In genomic region chr15:31434418-31435255, GRCh38 we compare ENCODE assay signal across 8 cellular contexts.
DNase-seq lines count a peak whose midpoint lies in the region; ATAC-seq and TF ChIP-seq lines count a peak whose summit lies in the region.

No MANE protein-coding gene starts in this region.

- peak; percentile 68 to 72 for ATAC-seq in activated T-cell treated with anti-CD3 and anti-CD28 coated beads, Interleukin-2, amount 50 U/mL, for 72 hours (replicated peaks in 1 of 2)

- peak overlapping the region; percentile 87 for H3K4me3 Mint-ChIP-seq in HFFc6
- H3K4me3 Mint-ChIP-seq in activated T-cell treated with anti-CD3 and anti-CD28 coated beads, Interleukin-2, amount 50 U/mL, for 72 hours: peak overlapping the region; percentile 85 to 86

- no peaks in the 10 kb centered on the region for H3K36me3 Mint-ChIP-seq in HFFc6 (ENCODE audit: low read depth)
- H3K36me3 Mint-ChIP-seq in activated T-cell treated with anti-CD3 and anti-CD28 coated beads, Interleukin-2, amount 50 U/mL, for 72 hours (ENCODE audit: insufficient read depth in 2 of 2): peaks cover 0 to 1% of the 10 kb centered on the region in 2 donors

- TF ChIP-seq CTCF in HFFc6 (IDR thresholded peaks at IDR 0.05): no peak

- no peaks in the 10 kb centered on the region; the same call in 1 of the 2 replicates for H3K27me3 Mint-ChIP-seq in HFFc6 (ENCODE audit: insufficient read depth)
- no peaks in the 10 kb centered on the region for H3K27me3 Mint-ChIP-seq in activated T-cell treated with anti-CD3 and anti-CD28 coated beads, Interleukin-2, amount 50 U/mL, for 72 hours (ENCODE audit: low read depth)

- peak overlapping the region; percentile 98 for H3K27ac Mint-ChIP-seq in HFFc6
- peak overlapping the region; percentile 96 for H3K27ac Mint-ChIP-seq in activated T-cell treated with anti-CD3 and anti-CD28 coated beads, Interleukin-2, amount 50 U/mL, for 72 hours

- H3K9me3 Mint-ChIP-seq in HFFc6: no peaks in the 10 kb centered on the region
- H3K9me3 Mint-ChIP-seq in activated T-cell treated with anti-CD3 and anti-CD28 coated beads, Interleukin-2, amount 50 U/mL, for 72 hours: no peaks in the 10 kb centered on the region

- peaks cover 28% of the 10 kb centered on the region for H3K4me1 Mint-ChIP-seq in HFFc6 (ENCODE audit: low read depth)
- H3K4me1 Mint-ChIP-seq in activated T-cell treated with anti-CD3 and anti-CD28 coated beads, Interleukin-2, amount 50 U/mL, for 72 hours (ENCODE audit: low read depth): peaks cover 92% of the 10 kb centered on the region

- peak; percentile 87 for DNase-seq in GDM1 (lab: John Stamatoyannopoulos, UW)
- peak; percentile 83 for DNase-seq in HFFc6
- peak; percentile 92 for DNase-seq in NOMO-1 treated with DMSO at 0.1 percent for 48 hours (lab: John Stamatoyannopoulos, UW; ENCODE audit: unreplicated experiment)
- DNase-seq in activated T-cell treated with anti-CD3 and anti-CD28 coated beads, Interleukin-2, amount 50 U/mL, for 72 hours: peak; percentile 90 to 93
- DNase-seq in glomerular visceral epithelial cell (ENCODE audit: extremely low spot score): peak; percentile 22
- DNase-seq in stimulated activated CD4-positive, alpha-beta T cell treated with anti-CD3 and anti-CD28 coated beads, Interleukin-12 subunit alpha, Interleukin-12 subunit beta, amount 100 ng/mL, for 24 hours (ENCODE audit: low read depth in 2 of 2): peak; percentile 66 to 77
- DNase-seq in NCI-H2196 (lab: John Stamatoyannopoulos, UW; ENCODE audit: unreplicated experiment): no peak
- DNase-seq in HuH-7 (ENCODE audit: low spot score): no peak

Comparison
In these comparisons a context has a peak if more than half of its experiments do, and no peak if none do; other contexts are left out.
1. DNase-seq: peak in GDM1 (single experiment), HFFc6 (single experiment), NOMO-1 treated with DMSO at 0.1 percent for 48 hours (single experiment), activated T-cell treated with anti-CD3 and anti-CD28 coated beads, Interleukin-2, amount 50 U/mL, for 72 hours (2 of 2), glomerular visceral epithelial cell (single experiment) and stimulated activated CD4-positive, alpha-beta T cell treated with anti-CD3 and anti-CD28 coated beads, Interleukin-12 subunit alpha, Interleukin-12 subunit beta, amount 100 ng/mL, for 24 hours (2 of 2); none in NCI-H2196 (single experiment) and HuH-7 (single experiment).